6 cellular contexts compared by ENCODE assay signal in the genomic region with DNA sequence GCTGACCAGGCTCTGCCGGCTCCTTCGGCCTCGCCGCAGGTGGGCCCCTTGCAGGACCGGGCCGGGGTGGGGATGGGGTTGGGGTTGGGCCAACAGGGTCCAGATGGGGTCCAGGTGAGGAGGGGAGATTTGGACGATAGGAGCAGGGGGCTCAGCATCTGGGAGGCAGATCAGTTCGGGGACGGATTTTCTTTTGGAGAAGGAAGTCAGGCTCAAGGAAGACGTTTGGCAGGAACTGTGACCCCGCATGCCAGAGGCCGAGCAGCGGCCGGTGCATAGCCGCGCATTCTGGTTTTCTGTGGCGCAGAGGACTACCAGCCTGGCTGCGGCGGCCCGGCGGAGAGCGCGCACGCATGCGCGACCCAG. TPM values are rescaled to one million over a fixed set of nuclear protein-coding genes. Genes with fewer than 3 reads are reported as not detected.
DNase-seq lines count a peak whose midpoint lies in the region; ATAC-seq and TF ChIP-seq lines count a peak whose summit lies in the region.

No MANE protein-coding gene starts in this region.

- intact Hi-C loops in adrenal gland (cut with DNase I): no loop called here

- H3K9ac ChIP-seq in muscle layer of colon (ENCODE audit: low read length): peak overlapping the region; percentile 96

- H3K27me3 ChIP-seq in adrenal gland (no peaks in the 10 kb centered on the region), muscle layer of colon (ENCODE audit: control insufficient read depth in 1 of 2, insufficient read depth in 2 of 2, low read length in 2 of 2) (no peaks in the 10 kb centered on the region)

- TF ChIP-seq POLR2A in adrenal gland (IDR thresholded peaks at IDR 0.05): peak in 1 of 2 donors; percentile 80

- H3K4me1 ChIP-seq in adrenal gland (replicated peaks in 1 of 2) (peaks cover 37 to 42% of the 10 kb centered on the region in 2 donors), muscle layer of colon (ENCODE audit: insufficient read depth, low read length) (peaks cover 36% of the 10 kb centered on the region)

- no peak for TF ChIP-seq CTCF in adrenal gland (IDR thresholded peaks at IDR 0.05)

- H3K4me3 ChIP-seq in adrenal gland (peak overlapping the region; percentile 37 to 96 (median 66)), muscle layer of colon (ENCODE audit: low read depth in 1 of 2, low read length in 2 of 2) (peak overlapping the region; percentile 76 to 78)

- 0 to 2% (median 0%) methylated on average over 5 to 26 of the region's 26 CpGs for WGBS in adrenal gland, 4 donors

- H3K36me3 ChIP-seq in adrenal gland (replicated peaks in 1 of 2) (peaks cover 0 to 30% of the 10 kb centered on the region in 2 donors), muscle layer of colon (ENCODE audit: insufficient read depth, low read length) (peaks cover 27% of the 10 kb centered on the region)

- peak overlapping the region; percentile 92 to 100 (median 99) for H3K27ac ChIP-seq in adrenal gland
- peak overlapping the region; percentile 100 for H3K27ac ChIP-seq in muscle layer of colon (ENCODE audit: low read depth, low read length)

- no peaks in the 10 kb centered on the region for H3K9me3 ChIP-seq in adrenal gland (replicated peaks in 1 of 3)
- no peaks in the 10 kb centered on the region for H3K9me3 ChIP-seq in muscle layer of colon (ENCODE audit: low read length)

- no peak for DNase-seq in adrenal gland

- peak; percentile 1 for ATAC-seq in GM19324 (IDR thresholded peaks at IDR 0.05; ENCODE audit: low FRiP score, unreplicated experiment)
- ATAC-seq in HG02759 (IDR thresholded peaks at IDR 0.05; ENCODE audit: unreplicated experiment): no peak
- ATAC-seq in HG03460 (IDR thresholded peaks at IDR 0.05; ENCODE audit: unreplicated experiment): no peak
- no peak for ATAC-seq in GM21619 (IDR thresholded peaks at IDR 0.05; ENCODE audit: unreplicated experiment)

RNA-seq across cellular contexts. Expression of a gene that starts 0.8 kb away (rescaled TPM):
- 1,000 to 10,000 TPM; 1,155 to 1,930 (median 1,648) TPM for total RNA-seq in adrenal gland
- polyA plus RNA-seq in adrenal gland: 1,000 to 10,000 TPM in 1 of 3 donors, 100 to 1,000 TPM in 2; 623 to 1,215 (median 899) TPM

RNA-seq across cellular contexts. Expression of a gene that starts 11.1 kb away (rescaled TPM):
- 100 to 1,000 TPM in 3 of 8 donors, 10 to 100 TPM in 5; 44.5 to 136 (median 80.8) TPM for total RNA-seq in adrenal gland
- 10 to 100 TPM; 39.2 to 93.0 (median 87.1) TPM for polyA plus RNA-seq in adrenal gland

RNA-seq across cellular contexts. Expression of a gene that starts 27.0 kb away (rescaled TPM):
- total RNA-seq in adrenal gland: 1 to 10 TPM; 1.1 to 3.4 (median 2.4) TPM
- 1 to 10 TPM in 2 of 3 donors, under 1 TPM in 1; 0.22 to 5.1 (median 1.9) TPM for polyA plus RNA-seq in adrenal gland

RNA-seq across cellular contexts. Expression of a gene that starts 31.3 kb away (rescaled TPM):
- total RNA-seq in adrenal gland: 100 to 1,000 TPM in 4 of 8 donors, 10 to 100 TPM in 4; 18.9 to 210 (median 94.5) TPM
- 100 to 1,000 TPM in 2 of 3 donors, 10 to 100 TPM in 1; 14.6 to 454 (median 310) TPM for polyA plus RNA-seq in adrenal gland

RNA-seq across cellular contexts. Expression of a gene that starts 33.7 kb away (rescaled TPM):
- 1 to 10 TPM in 2 of 8 donors, under 1 TPM in 3, not detected in 3; 0.11 to 3.1 (median 0.51) TPM for total RNA-seq in adrenal gland
- 10 to 100 TPM in 1 of 3 donors, 1 to 10 TPM in 1, under 1 TPM in 1; 0.40 to 10.6 (median 1.8) TPM for polyA plus RNA-seq in adrenal gland
